In the genomic region with DNA sequence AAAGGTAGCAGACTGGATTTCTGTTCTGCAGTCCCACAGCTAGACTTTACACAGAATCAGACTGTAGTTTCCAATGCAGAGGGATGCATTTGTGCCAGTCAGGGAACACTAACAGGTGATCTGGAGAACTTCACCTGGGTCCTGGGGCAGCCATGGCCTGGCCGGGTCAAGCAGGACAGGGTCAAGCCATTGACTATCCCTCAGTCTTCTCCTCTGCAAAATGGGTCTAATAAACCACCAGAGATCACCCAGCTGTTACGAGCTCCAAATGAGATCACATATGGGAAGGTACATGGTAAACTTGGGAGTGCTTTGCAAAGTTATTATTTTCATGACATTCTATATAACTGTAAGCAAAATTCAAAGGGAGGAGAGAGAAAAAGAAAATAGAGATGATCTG, we compare ENCODE assay signal across 1 cellular context.
TF ChIP-seq lines count a peak whose summit lies in the region.

No MANE protein-coding gene starts in this region.

TF ChIP-seq in HepG2, 621 proteins besides CTCF, POLR2A, EP300 and RAD21:
- TF ChIP-seq, protein P1, sequence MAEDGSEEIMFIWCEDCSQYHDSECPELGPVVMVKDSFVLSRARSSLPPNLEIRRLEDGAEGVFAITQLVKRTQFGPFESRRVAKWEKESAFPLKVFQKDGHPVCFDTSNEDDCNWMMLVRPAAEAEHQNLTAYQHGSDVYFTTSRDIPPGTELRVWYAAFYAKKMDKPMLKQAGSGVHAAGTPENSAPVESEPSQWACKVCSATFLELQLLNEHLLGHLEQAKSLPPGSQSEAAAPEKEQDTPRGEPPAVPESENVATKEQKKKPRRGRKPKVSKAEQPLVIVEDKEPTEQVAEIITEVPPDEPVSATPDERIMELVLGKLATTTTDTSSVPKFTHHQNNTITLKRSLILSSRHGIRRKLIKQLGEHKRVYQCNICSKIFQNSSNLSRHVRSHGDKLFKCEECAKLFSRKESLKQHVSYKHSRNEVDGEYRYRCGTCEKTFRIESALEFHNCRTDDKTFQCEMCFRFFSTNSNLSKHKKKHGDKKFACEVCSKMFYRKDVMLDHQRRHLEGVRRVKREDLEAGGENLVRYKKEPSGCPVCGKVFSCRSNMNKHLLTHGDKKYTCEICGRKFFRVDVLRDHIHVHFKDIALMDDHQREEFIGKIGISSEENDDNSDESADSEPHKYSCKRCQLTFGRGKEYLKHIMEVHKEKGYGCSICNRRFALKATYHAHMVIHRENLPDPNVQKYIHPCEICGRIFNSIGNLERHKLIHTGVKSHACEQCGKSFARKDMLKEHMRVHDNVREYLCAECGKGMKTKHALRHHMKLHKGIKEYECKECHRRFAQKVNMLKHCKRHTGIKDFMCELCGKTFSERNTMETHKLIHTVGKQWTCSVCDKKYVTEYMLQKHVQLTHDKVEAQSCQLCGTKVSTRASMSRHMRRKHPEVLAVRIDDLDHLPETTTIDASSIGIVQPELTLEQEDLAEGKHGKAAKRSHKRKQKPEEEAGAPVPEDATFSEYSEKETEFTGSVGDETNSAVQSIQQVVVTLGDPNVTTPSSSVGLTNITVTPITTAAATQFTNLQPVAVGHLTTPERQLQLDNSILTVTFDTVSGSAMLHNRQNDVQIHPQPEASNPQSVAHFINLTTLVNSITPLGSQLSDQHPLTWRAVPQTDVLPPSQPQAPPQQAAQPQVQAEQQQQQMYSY (CRISPR knock-in tag; IDR thresholded peaks at IDR 0.05), result no peak
- peak; percentile 58 for TF ChIP-seq ZNF629 (CRISPR knock-in tag; conservative IDR thresholded peaks at IDR 0.05)
